ENCODE assay signal across 1 cellular context in the genomic region with DNA sequence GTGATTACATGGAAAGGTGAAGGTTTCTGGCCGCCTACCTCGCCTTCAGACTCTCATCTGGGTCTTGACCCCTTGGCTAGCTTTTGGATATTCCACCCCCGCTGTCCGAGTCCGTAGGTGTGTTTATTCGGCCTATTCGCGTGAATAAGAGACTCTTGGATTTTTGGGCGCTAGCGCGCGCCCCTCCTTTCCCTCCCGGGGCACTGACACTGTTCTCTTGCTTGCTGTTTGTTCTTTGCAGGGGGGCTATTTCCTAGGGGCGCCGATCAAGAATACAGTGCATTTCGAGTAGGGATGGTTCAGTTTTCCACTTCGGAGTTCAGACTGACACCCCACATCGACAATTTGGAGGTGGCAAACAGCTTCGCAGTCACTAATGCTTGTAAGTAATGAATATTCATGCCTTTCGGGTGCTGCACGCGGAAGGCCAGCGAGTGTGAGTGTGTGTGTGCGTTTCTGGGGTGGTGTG.
TF ChIP-seq lines count a peak whose summit lies in the region.

No MANE protein-coding gene starts in this region.

TF ChIP-seq in SK-N-SH treated with all-trans-retinoic acid at 6 μM for 48 hours, 23 proteins besides CTCF, POLR2A, EP300 and RAD21 (continued from another document):
- TF ChIP-seq, protein P1, sequence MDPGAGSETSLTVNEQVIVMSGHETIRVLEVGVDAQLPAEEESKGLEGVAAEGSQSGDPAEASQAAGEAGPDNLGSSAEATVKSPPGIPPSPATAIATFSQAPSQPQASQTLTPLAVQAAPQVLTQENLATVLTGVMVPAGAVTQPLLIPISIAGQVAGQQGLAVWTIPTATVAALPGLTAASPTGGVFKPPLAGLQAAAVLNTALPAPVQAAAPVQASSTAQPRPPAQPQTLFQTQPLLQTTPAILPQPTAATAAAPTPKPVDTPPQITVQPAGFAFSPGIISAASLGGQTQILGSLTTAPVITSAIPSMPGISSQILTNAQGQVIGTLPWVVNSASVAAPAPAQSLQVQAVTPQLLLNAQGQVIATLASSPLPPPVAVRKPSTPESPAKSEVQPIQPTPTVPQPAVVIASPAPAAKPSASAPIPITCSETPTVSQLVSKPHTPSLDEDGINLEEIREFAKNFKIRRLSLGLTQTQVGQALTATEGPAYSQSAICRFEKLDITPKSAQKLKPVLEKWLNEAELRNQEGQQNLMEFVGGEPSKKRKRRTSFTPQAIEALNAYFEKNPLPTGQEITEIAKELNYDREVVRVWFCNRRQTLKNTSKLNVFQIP (CRISPR knock-in tag; IDR thresholded peaks at IDR 0.05; ENCODE audit: borderline replicate concordance, low read depth): no peak
- TF ChIP-seq GLIS3 (CRISPR knock-in tag; IDR thresholded peaks at IDR 0.05) (no peak), ZFP3 (CRISPR knock-in tag; IDR thresholded peaks at IDR 0.05) (no peak), ISL1 (CRISPR knock-in tag; IDR thresholded peaks at IDR 0.05) (no peak), ZNF70 (CRISPR knock-in tag; IDR thresholded peaks at IDR 0.05) (no peak), ESRRG (CRISPR knock-in tag; IDR thresholded peaks at IDR 0.05) (no peak), ZNF565 (CRISPR knock-in tag; conservative IDR thresholded peaks at IDR 0.05; ENCODE audit: low read depth) (no peak), BACH2 (CRISPR knock-in tag; IDR thresholded peaks at IDR 0.05; ENCODE audit: borderline replicate concordance) (no peak), PPARA (CRISPR knock-in tag; IDR thresholded peaks at IDR 0.05; ENCODE audit: borderline replicate concordance) (no peak), ZNF8 (CRISPR knock-in tag; IDR thresholded peaks at IDR 0.05) (no peak), SNAI2 (CRISPR knock-in tag; IDR thresholded peaks at IDR 0.05) (no peak)
- TF ChIP-seq, protein P2, sequence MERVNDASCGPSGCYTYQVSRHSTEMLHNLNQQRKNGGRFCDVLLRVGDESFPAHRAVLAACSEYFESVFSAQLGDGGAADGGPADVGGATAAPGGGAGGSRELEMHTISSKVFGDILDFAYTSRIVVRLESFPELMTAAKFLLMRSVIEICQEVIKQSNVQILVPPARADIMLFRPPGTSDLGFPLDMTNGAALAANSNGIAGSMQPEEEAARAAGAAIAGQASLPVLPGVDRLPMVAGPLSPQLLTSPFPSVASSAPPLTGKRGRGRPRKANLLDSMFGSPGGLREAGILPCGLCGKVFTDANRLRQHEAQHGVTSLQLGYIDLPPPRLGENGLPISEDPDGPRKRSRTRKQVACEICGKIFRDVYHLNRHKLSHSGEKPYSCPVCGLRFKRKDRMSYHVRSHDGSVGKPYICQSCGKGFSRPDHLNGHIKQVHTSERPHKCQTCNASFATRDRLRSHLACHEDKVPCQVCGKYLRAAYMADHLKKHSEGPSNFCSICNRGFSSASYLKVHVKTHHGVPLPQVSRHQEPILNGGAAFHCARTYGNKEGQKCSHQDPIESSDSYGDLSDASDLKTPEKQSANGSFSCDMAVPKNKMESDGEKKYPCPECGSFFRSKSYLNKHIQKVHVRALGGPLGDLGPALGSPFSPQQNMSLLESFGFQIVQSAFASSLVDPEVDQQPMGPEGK (CRISPR knock-in tag; IDR thresholded peaks at IDR 0.05; ENCODE audit: borderline replicate concordance): no peak
- TF ChIP-seq, protein P3, sequence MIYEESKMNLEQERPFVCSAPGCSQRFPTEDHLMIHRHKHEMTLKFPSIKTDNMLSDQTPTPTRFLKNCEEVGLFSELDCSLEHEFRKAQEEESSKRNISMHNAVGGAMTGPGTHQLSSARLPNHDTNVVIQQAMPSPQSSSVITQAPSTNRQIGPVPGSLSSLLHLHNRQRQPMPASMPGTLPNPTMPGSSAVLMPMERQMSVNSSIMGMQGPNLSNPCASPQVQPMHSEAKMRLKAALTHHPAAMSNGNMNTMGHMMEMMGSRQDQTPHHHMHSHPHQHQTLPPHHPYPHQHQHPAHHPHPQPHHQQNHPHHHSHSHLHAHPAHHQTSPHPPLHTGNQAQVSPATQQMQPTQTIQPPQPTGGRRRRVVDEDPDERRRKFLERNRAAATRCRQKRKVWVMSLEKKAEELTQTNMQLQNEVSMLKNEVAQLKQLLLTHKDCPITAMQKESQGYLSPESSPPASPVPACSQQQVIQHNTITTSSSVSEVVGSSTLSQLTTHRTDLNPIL (CRISPR knock-in tag; IDR thresholded peaks at IDR 0.05; ENCODE audit: low read depth): no peak
- TF ChIP-seq, protein P4, sequence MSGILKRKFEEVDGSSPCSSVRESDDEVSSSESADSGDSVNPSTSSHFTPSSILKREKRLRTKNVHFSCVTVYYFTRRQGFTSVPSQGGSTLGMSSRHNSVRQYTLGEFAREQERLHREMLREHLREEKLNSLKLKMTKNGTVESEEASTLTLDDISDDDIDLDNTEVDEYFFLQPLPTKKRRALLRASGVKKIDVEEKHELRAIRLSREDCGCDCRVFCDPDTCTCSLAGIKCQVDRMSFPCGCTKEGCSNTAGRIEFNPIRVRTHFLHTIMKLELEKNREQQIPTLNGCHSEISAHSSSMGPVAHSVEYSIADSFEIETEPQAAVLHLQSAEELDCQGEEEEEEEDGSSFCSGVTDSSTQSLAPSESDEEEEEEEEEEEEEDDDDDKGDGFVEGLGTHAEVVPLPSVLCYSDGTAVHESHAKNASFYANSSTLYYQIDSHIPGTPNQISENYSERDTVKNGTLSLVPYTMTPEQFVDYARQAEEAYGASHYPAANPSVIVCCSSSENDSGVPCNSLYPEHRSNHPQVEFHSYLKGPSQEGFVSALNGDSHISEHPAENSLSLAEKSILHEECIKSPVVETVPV (CRISPR knock-in tag; IDR thresholded peaks at IDR 0.05): no peak
TF ChIP-seq in SK-N-SH treated with all-trans-retinoic acid at 6 μM for 48 hours: peak in this region for 0.
